ENCODE assay signal across 16 cellular contexts in genomic region chr2:236947294-236947693, GRCh38.
A peak's percentile ranks its signal among the peaks of the same experiment; 100 is the strongest.
DNase-seq lines count a peak whose midpoint lies in the region; ATAC-seq and TF ChIP-seq lines count a peak whose summit lies in the region.
"Had no signal": no experiment of that assay in that cellular context is flagged by ENCODE, and none has a peak within 500 bp of the region (broad histone marks: within the 10 kb centered on the region; RNA-seq: fewer than 3 reads in every experiment).

No MANE protein-coding gene starts in this region.

- H3K4me1 Mint-ChIP-seq in activated T-cell treated with anti-CD3 and anti-CD28 coated beads, Interleukin-2, amount 50 U/mL, for 72 hours (ENCODE audit: low read depth), result peaks cover 18% of the 10 kb centered on the region
- peaks cover 22% of the 10 kb centered on the region for H3K4me1 Mint-ChIP-seq in type B pancreatic cell (ENCODE audit: unreplicated experiment)

- no peaks in the 10 kb centered on the region for H3K27me3 ChIP-seq in lung (ENCODE audit: control insufficient read depth, insufficient read depth)
- H3K27me3 ChIP-seq in muscle layer of duodenum (ENCODE audit: low read depth, low read length), result no peaks in the 10 kb centered on the region
- H3K27me3 ChIP-seq: BLaER1 treated with 17β-estradiol and CSF1 and Interleukin-3, amounts not matched to agents 10 nM and 100 nM had no signal

- no peak overlapping the region for H3K27ac Mint-ChIP-seq in activated T-cell treated with anti-CD3 and anti-CD28 coated beads, Interleukin-2, amount 50 U/mL, for 72 hours
- no peak overlapping the region for H3K27ac Mint-ChIP-seq in type B pancreatic cell
- H3K27ac Mint-ChIP-seq: CD4-positive, CD25-positive, alpha-beta regulatory T cell had no signal

- WGBS in lung, 2 donors, result 72 to 85% methylated on average over 3 of the region's 3 CpGs

- H3K4me3 ChIP-seq in lung (no peak overlapping the region), muscle layer of duodenum (ENCODE audit: low read depth in 1 of 2, low read length in 2 of 2) (no peak overlapping the region), mucosa of descending colon (no peak overlapping the region)
- H3K4me3 ChIP-seq: BLaER1 treated with 17β-estradiol and CSF1 and Interleukin-3, amounts not matched to agents 10 nM and 100 nM; GM12878; GM23248 had no signal

- no peaks in the 10 kb centered on the region for H3K36me3 Mint-ChIP-seq in activated T-cell treated with anti-CD3 and anti-CD28 coated beads, Interleukin-2, amount 50 U/mL, for 72 hours (ENCODE audit: insufficient read depth in 2 of 2)
- H3K36me3 Mint-ChIP-seq in type B pancreatic cell, result peaks cover 7% of the 10 kb centered on the region
- H3K36me3 Mint-ChIP-seq: CD4-positive, CD25-positive, alpha-beta regulatory T cell had no signal

- peaks cover 0 to 2% of the 10 kb centered on the region in 2 donors for H3K9me3 ChIP-seq in lung (ENCODE audit: control insufficient read depth in 2 of 2, insufficient read depth in 1 of 2, low read length in 1 of 2)
- H3K9me3 ChIP-seq in muscle layer of duodenum (ENCODE audit: control insufficient read depth in 1 of 2, low read length in 2 of 2), result peaks cover 0 to 3% of the 10 kb centered on the region in 2 donors
- H3K9me3 ChIP-seq in mucosa of descending colon, result peaks cover 3% of the 10 kb centered on the region

- no peaks in the 10 kb centered on the region for H3K4me1 ChIP-seq in lung (ENCODE audit: control insufficient read depth in 2 of 2, insufficient read depth in 2 of 2, low read length in 2 of 2)
- peaks cover 0 to 5% of the 10 kb centered on the region in 2 donors for H3K4me1 ChIP-seq in muscle layer of duodenum (ENCODE audit: control insufficient read depth in 1 of 2, insufficient read depth in 2 of 2, low read length in 2 of 2)
- no peaks in the 10 kb centered on the region for H3K4me1 ChIP-seq in mucosa of descending colon (ENCODE audit: low read depth)

- no peak overlapping the region for H3K4me3 Mint-ChIP-seq in activated T-cell treated with anti-CD3 and anti-CD28 coated beads, Interleukin-2, amount 50 U/mL, for 72 hours
- H3K4me3 Mint-ChIP-seq in type B pancreatic cell, result no peak overlapping the region
- H3K4me3 Mint-ChIP-seq: CD4-positive, CD25-positive, alpha-beta regulatory T cell had no signal

- intact Hi-C loops in mucosa of descending colon (cut with DNase I, micrococcal nuclease), result no loop called here

- TF ChIP-seq CTCF in lung (IDR thresholded peaks at IDR 0.05; ENCODE audit: control extremely low read depth, extremely low read depth) (no peak), type B pancreatic cell (conservative IDR thresholded peaks at IDR 0.05) (no peak), mucosa of descending colon (IDR thresholded peaks at IDR 0.05) (no peak)

- H3K27ac ChIP-seq in lung (ENCODE audit: low read depth in 1 of 2, low read length in 1 of 2), result no peak overlapping the region
- H3K27ac ChIP-seq in muscle layer of duodenum (ENCODE audit: low read length), result peak overlapping the region; percentile 19
- H3K27ac ChIP-seq: 22Rv1; BLaER1 treated with 17β-estradiol and CSF1 and Interleukin-3, amounts not matched to agents 10 nM and 100 nM; GM23248 had no signal

- no peak for DNase-seq in activated T-cell treated with anti-CD3 and anti-CD28 coated beads, Interleukin-2, amount 50 U/mL, for 72 hours
- no peak for DNase-seq in activated T-cell treated with anti-CD3 and anti-CD28 coated beads for 4 hours
- DNase-seq in lung (ENCODE audit: low spot score), result peak; percentile 7
- DNase-seq in type B pancreatic cell (ENCODE audit: extremely low spot score, unreplicated experiment), result peak; percentile 22
- DNase-seq in mucosa of descending colon, result no peak
- DNase-seq in stimulated activated naive CD8-positive, alpha-beta T cell treated with anti-CD3 and anti-CD28 coated beads, Interleukin-15, Interleukin-2, amounts not matched to agents 100 U/mL and 50 U/mL, for 24 hours, result no peak
- DNase-seq in AML-193 (lab: John Stamatoyannopoulos, UW), result no peak
- DNase-seq: Calu3; CD4-positive, CD25-positive, alpha-beta regulatory T cell; DMS79; GM23248 had no signal

- no peaks in the 10 kb centered on the region for H3K36me3 ChIP-seq in lung (ENCODE audit: control insufficient read depth in 2 of 2, insufficient read depth in 2 of 2, low read length in 2 of 2)
- no peaks in the 10 kb centered on the region for H3K36me3 ChIP-seq in muscle layer of duodenum (ENCODE audit: control insufficient read depth in 1 of 2, insufficient read depth in 2 of 2, low read length in 2 of 2)
- H3K36me3 ChIP-seq in mucosa of descending colon (ENCODE audit: low read depth), result no peaks in the 10 kb centered on the region

- peak; percentile 57 to 71 for ATAC-seq in activated T-cell treated with anti-CD3 and anti-CD28 coated beads, Interleukin-2, amount 50 U/mL, for 72 hours (replicated peaks in 1 of 2)
- no peak for ATAC-seq in lung (ENCODE audit: insufficient read depth, low FRiP score)
- ATAC-seq in mucosa of descending colon, result no peak
- no peak for ATAC-seq in stimulated activated naive CD8-positive, alpha-beta T cell treated with anti-CD3 and anti-CD28 coated beads, Interleukin-15, Interleukin-2, amounts not matched to agents 100 U/mL and 50 U/mL, for 24 hours
- ATAC-seq: GM12878, HCT116 had no signal

- peaks cover 24% of the 10 kb centered on the region for H3K27me3 Mint-ChIP-seq in activated T-cell treated with anti-CD3 and anti-CD28 coated beads, Interleukin-2, amount 50 U/mL, for 72 hours (ENCODE audit: low read depth)
- H3K27me3 Mint-ChIP-seq in type B pancreatic cell, result peaks cover 15% of the 10 kb centered on the region
- H3K27me3 Mint-ChIP-seq: CD4-positive, CD25-positive, alpha-beta regulatory T cell had no signal

- peaks cover 2 to 6% of the 10 kb centered on the region in 2 donors for H3K9me3 Mint-ChIP-seq in activated T-cell treated with anti-CD3 and anti-CD28 coated beads, Interleukin-2, amount 50 U/mL, for 72 hours
- H3K9me3 Mint-ChIP-seq in type B pancreatic cell, result peaks cover 10% of the 10 kb centered on the region

Comparison
In these comparisons a context has a peak if more than half of its experiments do, and no peak if none do; other contexts are left out.
1. ATAC-seq: peak in activated T-cell treated with anti-CD3 and anti-CD28 coated beads, Interleukin-2, amount 50 U/mL, for 72 hours (2 of 2); none in lung (single experiment), mucosa of descending colon (single experiment) and stimulated activated naive CD8-positive, alpha-beta T cell treated with anti-CD3 and anti-CD28 coated beads, Interleukin-15, Interleukin-2, amounts not matched to agents 100 U/mL and 50 U/mL, for 24 hours (single experiment).
2. DNase-seq: peak in lung (single experiment) and type B pancreatic cell (single experiment); none in activated T-cell treated with anti-CD3 and anti-CD28 coated beads, Interleukin-2, amount 50 U/mL, for 72 hours (0 of 2), activated T-cell treated with anti-CD3 and anti-CD28 coated beads for 4 hours (single experiment), mucosa of descending colon (0 of 3), stimulated activated naive CD8-positive, alpha-beta T cell treated with anti-CD3 and anti-CD28 coated beads, Interleukin-15, Interleukin-2, amounts not matched to agents 100 U/mL and 50 U/mL, for 24 hours (single experiment) and AML-193 (0 of 2).